In genomic region chr6:31140643-31141042, GRCh38 we compare ENCODE assay signal across 11 cellular contexts. TPM values are rescaled to one million over a fixed set of nuclear protein-coding genes. Genes with fewer than 3 reads are reported as not detected.
"Had no signal": no experiment of that assay in that cellular context is flagged by ENCODE, and none has a peak within 500 bp of the region (broad histone marks: within the 10 kb centered on the region; RNA-seq: fewer than 3 reads in every experiment).

No MANE protein-coding gene starts in this region.

- H3K27ac ChIP-seq: GM23248, HL-60 had no signal

- H2AFZ ChIP-seq: GM23248 had no signal

- DNase-seq: GM23248, GOT3, H9, HCEC 1CT, IMR-90, KG1 had no signal

- FAIRE-seq: H54, HTR-8/SVneo had no signal

- H3K4me3 ChIP-seq: GM23248, K562 had no signal

- H3K9ac ChIP-seq: GM23248 had no signal

RNA-seq across cellular contexts. Expression of gene PSORS1C2, which starts 1.8 kb away (rescaled TPM):
- total RNA-seq: GM23248, HT-29, IMR-90, K562 had no signal
- polyA plus RNA-seq: GM23248, IMR-90, K562 had no signal

RNA-seq across cellular contexts. Expression of gene CDSN, which starts 20.4 kb away (rescaled TPM):
- total RNA-seq: GM23248, H9, IMR-90, K562 had no signal
- polyA plus RNA-seq: GM23248, IMR-90, K562 had no signal

RNA-seq across cellular contexts. Expression of gene PSORS1C1, which starts 26.0 kb away (rescaled TPM):
- total RNA-seq: K562 had no signal
